ENCODE assay signal across 12 cellular contexts in the genomic region with DNA sequence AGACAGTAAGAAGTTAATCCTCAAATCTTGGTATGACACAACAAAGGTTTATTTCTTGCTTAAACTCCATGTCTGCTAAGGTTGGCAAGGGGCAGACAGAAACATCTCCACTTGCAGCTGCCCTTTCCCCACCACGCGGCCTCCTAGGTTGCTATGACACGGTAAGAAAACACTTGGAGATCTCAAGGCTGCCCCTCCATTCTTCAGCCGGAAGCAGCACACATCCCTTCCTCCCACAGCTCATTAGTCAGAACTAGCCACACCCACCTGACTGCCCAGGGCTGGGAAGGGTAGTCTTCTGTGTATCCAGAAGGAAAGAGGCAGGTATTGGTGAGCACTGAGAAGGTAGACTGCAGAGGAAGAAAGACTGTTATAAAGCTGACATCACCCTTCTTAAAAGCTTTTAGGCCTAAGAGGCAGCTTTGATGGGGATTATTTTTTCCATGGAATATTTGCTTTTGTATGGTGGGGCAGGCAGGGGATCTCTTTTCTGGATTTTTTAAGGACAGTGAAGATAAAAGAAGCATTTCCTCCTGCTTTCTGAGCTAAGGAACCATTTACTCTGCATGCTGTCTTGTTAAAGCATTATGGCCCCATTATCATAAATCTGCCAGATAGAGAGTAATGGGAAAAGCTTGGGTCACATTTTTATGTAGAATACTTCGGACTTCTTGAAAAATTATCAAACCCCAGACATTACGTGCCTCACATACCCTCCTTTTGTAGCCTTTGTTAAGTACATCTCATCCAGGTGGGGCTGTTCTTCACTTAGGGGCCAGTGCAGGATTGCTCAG. TPM values are rescaled to one million over a fixed set of nuclear protein-coding genes. Genes with fewer than 3 reads are reported as not detected.
DNase-seq lines count a peak whose midpoint lies in the region; ATAC-seq, FAIRE-seq and TF ChIP-seq lines count a peak whose summit lies in the region.
"Had no signal": no experiment of that assay in that cellular context is flagged by ENCODE, and none has a peak within 500 bp of the region (broad histone marks: within the 10 kb centered on the region; RNA-seq: fewer than 3 reads in every experiment).

No MANE protein-coding gene starts in this region.

- H3K27ac ChIP-seq in left lung: no peak overlapping the region
- H3K27ac ChIP-seq in kidney (ENCODE audit: low read depth in 2 of 2, low read length in 2 of 2): no peak overlapping the region
- H3K27ac ChIP-seq: gastroesophageal sphincter, skin epidermis had no signal

- H3K9me3 ChIP-seq in left lung: peaks cover 0 to 2% of the 10 kb centered on the region in 2 donors
- H3K9me3 ChIP-seq in kidney (ENCODE audit: control insufficient read depth in 1 of 2, low read length in 2 of 2): no peaks in the 10 kb centered on the region

- H3K36me3 ChIP-seq in left lung: no peaks in the 10 kb centered on the region
- H3K36me3 ChIP-seq in kidney (ENCODE audit: control insufficient read depth in 1 of 2, insufficient read depth in 2 of 2, low read length in 2 of 2): no peaks in the 10 kb centered on the region
- H3K36me3 ChIP-seq: gastroesophageal sphincter had no signal

- H3K4me3 Mint-ChIP-seq in activated T-cell treated with anti-CD3 and anti-CD28 coated beads, Interleukin-2, amount 50 U/mL, for 24 hours: no peak overlapping the region
- H3K4me3 Mint-ChIP-seq: T-helper 2 cell treated with Interferon-gamma antibody and Interleukin-4, amounts not matched to agents 5 μg/mL and 100 μg/mL, for 36 hours had no signal

- FAIRE-seq in kidney (lab: Jason Lieb, UNC): no peak
- FAIRE-seq: GM19239 had no signal

- no peaks in the 10 kb centered on the region for H3K36me3 Mint-ChIP-seq in activated T-cell treated with anti-CD3 and anti-CD28 coated beads, Interleukin-2, amount 50 U/mL, for 24 hours (ENCODE audit: low read depth)

- peaks cover 23% of the 10 kb centered on the region for H3K27me3 Mint-ChIP-seq in activated T-cell treated with anti-CD3 and anti-CD28 coated beads, Interleukin-2, amount 50 U/mL, for 24 hours

- in situ Hi-C loops in astrocyte of the spinal cord (cut with HindIII; ENCODE audit: low sequenced_read_pairs): no loop called here

- TF ChIP-seq CTCF in astrocyte of the spinal cord (IDR thresholded peaks at IDR 0.05; ENCODE audit: low read depth, low read length) (no peak), left lung (IDR thresholded peaks at IDR 0.05) (no peak), kidney (IDR thresholded peaks at IDR 0.05; ENCODE audit: borderline replicate concordance, extremely low read depth, insufficient read depth) (no peak)

- H3K9ac ChIP-seq in kidney (ENCODE audit: low read length in 2 of 2): no peak overlapping the region

- H3K27ac Mint-ChIP-seq in activated T-cell treated with anti-CD3 and anti-CD28 coated beads, Interleukin-2, amount 50 U/mL, for 24 hours: no peak overlapping the region
- H3K27ac Mint-ChIP-seq: T-helper 2 cell treated with Interferon-gamma antibody and Interleukin-4, amounts not matched to agents 5 μg/mL and 100 μg/mL, for 36 hours had no signal

- H3K9me3 Mint-ChIP-seq in activated T-cell treated with anti-CD3 and anti-CD28 coated beads, Interleukin-2, amount 50 U/mL, for 24 hours: no peaks in the 10 kb centered on the region

- H3K4me1 Mint-ChIP-seq in activated T-cell treated with anti-CD3 and anti-CD28 coated beads, Interleukin-2, amount 50 U/mL, for 24 hours (ENCODE audit: low read depth): no peaks in the 10 kb centered on the region

- no peak for ATAC-seq in left lung
- ATAC-seq: gastroesophageal sphincter had no signal

- H3K4me1 ChIP-seq in left lung (no peaks in the 10 kb centered on the region), kidney (ENCODE audit: control insufficient read depth in 1 of 2, insufficient read depth in 1 of 2, low read depth in 1 of 2, low read length in 2 of 2) (no peaks in the 10 kb centered on the region)
- H3K4me1 ChIP-seq: gastroesophageal sphincter had no signal

- H3K27me3 ChIP-seq in left lung: no peaks in the 10 kb centered on the region
- H3K27me3 ChIP-seq: gastroesophageal sphincter had no signal

- intact Hi-C loops in left lung (cut with DNase I) (no loop called here), kidney (cut with DNase I) (no loop called here)

- H3K4me3 ChIP-seq in astrocyte of the spinal cord (ENCODE audit: low read depth, low read length): no peak overlapping the region
- H3K4me3 ChIP-seq in left lung: no peak overlapping the region
- H3K4me3 ChIP-seq in kidney (ENCODE audit: low read length in 2 of 2): no peak overlapping the region
- H3K4me3 ChIP-seq: gastroesophageal sphincter, skin epidermis had no signal

- DNase-seq in AG20443 (ENCODE audit: low spot score) (peak; percentile 30), HT-29 (ENCODE audit: low spot score) (peak; percentile 12), astrocyte of the spinal cord (ENCODE audit: low read depth, low spot score) (peak; percentile 10), kidney glomerular epithelial cell (lab: John Stamatoyannopoulos, UW) (peak; percentile 30), left lung (no peak), C1 segment of cervical spinal cord (lab: John Stamatoyannopoulos, UW) (no peak), kidney (no peak)
- DNase-seq in activated T-cell treated with anti-CD3 and anti-CD28 coated beads, Interleukin-2, amount 50 U/mL, for 24 hours: no peak

RNA-seq across cellular contexts. Expression of a gene that starts 41.6 kb away (rescaled TPM):
- total RNA-seq in HT-29 (2014; rRNA removed; shearing (Covaris generic)): 7.6 and 10.5 TPM in 2 replicates
- total RNA-seq in left lung: 1 to 10 TPM in 1 of 2 donors, under 1 TPM in 1; 0.76 to 1.2 TPM
- total RNA-seq in kidney: 5.0 TPM
- 4.2 TPM for polyA plus RNA-seq in kidney (ENCODE audit: insufficient read depth, low read depth, low replicate concordance)

Comparison
In these comparisons a context has a peak if more than half of its experiments do, and no peak if none do; other contexts are left out.
1. DNase-seq: peak in AG20443 (single experiment), HT-29 (single experiment), astrocyte of the spinal cord (single experiment) and kidney glomerular epithelial cell (single experiment); none in left lung (0 of 2), activated T-cell treated with anti-CD3 and anti-CD28 coated beads, Interleukin-2, amount 50 U/mL, for 24 hours (single experiment), C1 segment of cervical spinal cord (0 of 14) and kidney (single experiment).